ENCODE assay signal across 8 cellular contexts in the genomic region with DNA sequence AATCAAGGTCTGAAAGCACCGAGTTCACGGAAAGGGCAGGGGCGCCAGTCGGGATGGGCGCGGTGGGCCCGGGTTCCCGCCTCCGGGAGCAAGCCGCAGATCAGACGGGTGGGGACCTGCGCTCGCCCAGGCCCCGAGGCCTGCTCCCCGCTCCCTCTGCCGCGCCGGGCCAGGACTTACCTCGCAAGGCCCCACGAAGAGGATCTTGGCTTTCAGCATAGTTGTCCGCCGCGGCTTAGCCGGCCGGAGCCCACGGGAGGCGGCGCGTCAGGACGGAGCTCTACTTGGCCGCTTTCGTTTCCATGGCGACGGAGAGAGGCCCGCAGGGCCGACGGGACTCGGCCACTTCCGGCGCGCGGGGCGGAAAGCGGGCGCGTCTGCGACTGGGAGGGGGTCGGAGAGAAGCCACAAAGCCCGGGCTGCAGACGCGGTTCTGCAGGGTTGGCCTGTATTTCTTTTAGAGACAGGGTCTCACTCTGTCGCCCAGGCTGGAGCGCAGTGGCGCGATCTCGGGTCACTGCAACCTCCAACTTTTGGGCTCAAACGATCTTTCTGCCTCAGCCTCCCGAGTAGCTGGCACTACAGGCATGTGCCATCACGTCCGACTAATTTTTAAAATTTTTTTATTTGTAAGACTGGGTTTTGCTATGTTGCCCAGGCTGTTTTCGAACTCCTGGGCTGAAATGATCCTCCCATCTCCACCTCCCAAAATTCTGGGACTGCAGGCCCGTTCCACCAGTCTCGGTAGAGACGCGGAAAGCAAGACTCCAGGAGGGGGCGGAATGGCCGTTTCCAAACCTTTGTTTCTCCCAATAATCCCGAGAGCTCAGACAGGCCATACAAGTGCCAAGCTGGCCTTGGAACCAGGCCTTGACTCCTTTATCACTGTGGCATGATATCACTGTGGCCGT. TPM values are rescaled to one million over a fixed set of nuclear protein-coding genes. Genes with fewer than 3 reads are reported as not detected.
DNase-seq lines count a peak whose midpoint lies in the region; ATAC-seq lines count a peak whose summit lies in the region.

IFT22 (minus strand) TSS at position 322 of the 911 bp plus-strand sequence; CDS start at position 219, 103 bp downstream.

- H3K9me3 ChIP-seq in endocrine pancreas (ENCODE audit: control insufficient read depth, low read length): no peaks in the 10 kb centered on the region

- H3K9ac ChIP-seq in endocrine pancreas (ENCODE audit: control insufficient read depth, insufficient read depth, low read length): peak within 1 kb of the TSS; percentile 50

- no peaks in the 10 kb centered on the region for H3K4me1 ChIP-seq in endocrine pancreas (ENCODE audit: control insufficient read depth, insufficient read depth, low read length)

- H3K27me3 ChIP-seq in endocrine pancreas (ENCODE audit: control insufficient read depth, insufficient read depth, low read length): no peaks in the 10 kb centered on the region

- H3K4me3 ChIP-seq in endocrine pancreas (ENCODE audit: control insufficient read depth, insufficient read depth, low read length): peak within 1 kb of the TSS; percentile 49

- peak; percentile 94 for DNase-seq in COLO668 (lab: John Stamatoyannopoulos, UW; ENCODE audit: unreplicated experiment)
- DNase-seq in HT1080 (ENCODE audit: low read depth): peak; percentile 80
- DNase-seq in NK-92 treated with Interleukin-12 subunit alpha and Interleukin-12 subunit beta, amount 100 ng/mL, for 24 hours (lab: John Stamatoyannopoulos, UW): peak; percentile 85
- peak; percentile 93 for DNase-seq in activated CD8-positive, alpha-beta memory T cell treated with anti-CD3 and anti-CD28 coated beads, Interleukin-2, amount 10 ng/mL, durations not matched to agents 7 days and 5 days
- peak; percentile 95 for DNase-seq in mesenteric fat pad (ENCODE audit: low spot score)
- peak; percentile 68 for DNase-seq in stimulated activated CD8-positive, alpha-beta memory T cell treated with anti-CD3 and anti-CD28 coated beads, Interleukin-15, amount 100 ng/mL, for 1 hour (ENCODE audit: low read depth)

- no peaks in the 10 kb centered on the region for H3K9me3 Mint-ChIP-seq in activated CD8-positive, alpha-beta memory T cell treated with anti-CD3 and anti-CD28 coated beads, Interleukin-2, amount 10 ng/mL, durations not matched to agents 7 days and 5 days (ENCODE audit: low read depth)

- peak within 1 kb of the TSS; percentile 75 for H3K27ac Mint-ChIP-seq in activated CD8-positive, alpha-beta memory T cell treated with anti-CD3 and anti-CD28 coated beads, Interleukin-2, amount 10 ng/mL, durations not matched to agents 7 days and 5 days

- H3K4me3 Mint-ChIP-seq in activated CD8-positive, alpha-beta memory T cell treated with anti-CD3 and anti-CD28 coated beads, Interleukin-2, amount 10 ng/mL, durations not matched to agents 7 days and 5 days: peak within 1 kb of the TSS; percentile 84

- no peaks in the 10 kb centered on the region for H3K36me3 ChIP-seq in endocrine pancreas (ENCODE audit: control insufficient read depth, insufficient read depth, low read length)

- no peaks in the 10 kb centered on the region for H3K36me3 Mint-ChIP-seq in activated CD8-positive, alpha-beta memory T cell treated with anti-CD3 and anti-CD28 coated beads, Interleukin-2, amount 10 ng/mL, durations not matched to agents 7 days and 5 days

- peaks cover 2% of the 10 kb centered on the region for H3K27me3 Mint-ChIP-seq in activated CD8-positive, alpha-beta memory T cell treated with anti-CD3 and anti-CD28 coated beads, Interleukin-2, amount 10 ng/mL, durations not matched to agents 7 days and 5 days

- peaks cover 11% of the 10 kb centered on the region for H3K4me1 Mint-ChIP-seq in activated CD8-positive, alpha-beta memory T cell treated with anti-CD3 and anti-CD28 coated beads, Interleukin-2, amount 10 ng/mL, durations not matched to agents 7 days and 5 days

- peak; percentile 84 for ATAC-seq in GM19468 (IDR thresholded peaks at IDR 0.05; ENCODE audit: extremely low read depth, unreplicated experiment)
- ATAC-seq in activated CD8-positive, alpha-beta memory T cell treated with anti-CD3 and anti-CD28 coated beads, Interleukin-2, amount 10 ng/mL, durations not matched to agents 7 days and 5 days: peak; percentile 96

- CTCF ChIA-PET in activated CD8-positive, alpha-beta memory T cell treated with anti-CD3 and anti-CD28 coated beads, Interleukin-2, amount 10 ng/mL, durations not matched to agents 7 days and 5 days (lab: Charles Lee): interaction anchor here (0.9 to 2.3 kb wide), 8 partner anchors 12 to 118 kb away, joined by 3 to 7 read pairs (median 4); partner anchors contain the start of gene FIS1

RNA-seq across cellular contexts. Expression of gene IFT22, which starts in this region (rescaled TPM):
- 19.6 and 23.8 TPM in 2 replicates for total RNA-seq in HT1080 (2014; rRNA removed; shearing (Covaris generic))
- 18.8 and 19.5 TPM in 2 replicates for polyA plus RNA-seq in HT1080 (2015; cell fraction: cytosol; rRNA removed)
- polyA plus RNA-seq in HT1080 (2015; cell fraction: nucleus; rRNA removed): 5.3 and 11.4 TPM in 2 replicates
- total RNA-seq in activated CD8-positive, alpha-beta memory T cell treated with anti-CD3 and anti-CD28 coated beads, Interleukin-2, amount 10 ng/mL, durations not matched to agents 7 days and 5 days: 1 to 10 TPM; 4.7 to 4.8 TPM
- total RNA-seq in mesenteric fat pad: 12.0 TPM

Comparison
In these comparisons a context has a peak if more than half of its experiments do, and no peak if none do; other contexts are left out.
1. Peak in every context shown above with its lines: DNase-seq, ATAC-seq and H3K4me3 ChIP-seq.